1 cellular context compared by ENCODE assay signal in genomic region chr6:31958741-31959739, GRCh38.
TF ChIP-seq lines count a peak whose summit lies in the region.

NELFE (minus strand) TSS chr6:31958971; CDS start chr6:31958446, 525 bp downstream.
SKIC2 (plus strand) TSS chr6:31959175; CDS start chr6:31959193, 18 bp downstream.

TF ChIP-seq in HepG2, 621 proteins besides CTCF, POLR2A, EP300 and RAD21 (continued from another document and continues in another):
- TF ChIP-seq, protein P1, sequence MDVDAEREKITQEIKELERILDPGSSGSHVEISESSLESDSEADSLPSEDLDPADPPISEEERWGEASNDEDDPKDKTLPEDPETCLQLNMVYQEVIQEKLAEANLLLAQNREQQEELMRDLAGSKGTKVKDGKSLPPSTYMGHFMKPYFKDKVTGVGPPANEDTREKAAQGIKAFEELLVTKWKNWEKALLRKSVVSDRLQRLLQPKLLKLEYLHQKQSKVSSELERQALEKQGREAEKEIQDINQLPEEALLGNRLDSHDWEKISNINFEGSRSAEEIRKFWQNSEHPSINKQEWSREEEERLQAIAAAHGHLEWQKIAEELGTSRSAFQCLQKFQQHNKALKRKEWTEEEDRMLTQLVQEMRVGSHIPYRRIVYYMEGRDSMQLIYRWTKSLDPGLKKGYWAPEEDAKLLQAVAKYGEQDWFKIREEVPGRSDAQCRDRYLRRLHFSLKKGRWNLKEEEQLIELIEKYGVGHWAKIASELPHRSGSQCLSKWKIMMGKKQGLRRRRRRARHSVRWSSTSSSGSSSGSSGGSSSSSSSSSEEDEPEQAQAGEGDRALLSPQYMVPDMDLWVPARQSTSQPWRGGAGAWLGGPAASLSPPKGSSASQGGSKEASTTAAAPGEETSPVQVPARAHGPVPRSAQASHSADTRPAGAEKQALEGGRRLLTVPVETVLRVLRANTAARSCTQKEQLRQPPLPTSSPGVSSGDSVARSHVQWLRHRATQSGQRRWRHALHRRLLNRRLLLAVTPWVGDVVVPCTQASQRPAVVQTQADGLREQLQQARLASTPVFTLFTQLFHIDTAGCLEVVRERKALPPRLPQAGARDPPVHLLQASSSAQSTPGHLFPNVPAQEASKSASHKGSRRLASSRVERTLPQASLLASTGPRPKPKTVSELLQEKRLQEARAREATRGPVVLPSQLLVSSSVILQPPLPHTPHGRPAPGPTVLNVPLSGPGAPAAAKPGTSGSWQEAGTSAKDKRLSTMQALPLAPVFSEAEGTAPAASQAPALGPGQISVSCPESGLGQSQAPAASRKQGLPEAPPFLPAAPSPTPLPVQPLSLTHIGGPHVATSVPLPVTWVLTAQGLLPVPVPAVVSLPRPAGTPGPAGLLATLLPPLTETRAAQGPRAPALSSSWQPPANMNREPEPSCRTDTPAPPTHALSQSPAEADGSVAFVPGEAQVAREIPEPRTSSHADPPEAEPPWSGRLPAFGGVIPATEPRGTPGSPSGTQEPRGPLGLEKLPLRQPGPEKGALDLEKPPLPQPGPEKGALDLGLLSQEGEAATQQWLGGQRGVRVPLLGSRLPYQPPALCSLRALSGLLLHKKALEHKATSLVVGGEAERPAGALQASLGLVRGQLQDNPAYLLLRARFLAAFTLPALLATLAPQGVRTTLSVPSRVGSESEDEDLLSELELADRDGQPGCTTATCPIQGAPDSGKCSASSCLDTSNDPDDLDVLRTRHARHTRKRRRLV (CRISPR knock-in tag; IDR thresholded peaks at IDR 0.05), result 0 out of 2 replicates have a peak, but pooled peaks have one; percentile 61
- TF ChIP-seq ZNF275 (CRISPR knock-in tag; IDR thresholded peaks at IDR 0.05; ENCODE audit: borderline replicate concordance) (peak; percentile 69; the same call in 1 of the 2 replicates), ZNF614 (CRISPR knock-in tag; IDR thresholded peaks at IDR 0.05; ENCODE audit: borderline replicate concordance) (no peak; the same call in 1 of the 2 replicates), ZNF777 (CRISPR knock-in tag; IDR thresholded peaks at IDR 0.05) (peak; percentile 90), ZNF230 (CRISPR knock-in tag; IDR thresholded peaks at IDR 0.05) (peak; percentile 91), ZNF33B (CRISPR knock-in tag; IDR thresholded peaks at IDR 0.05) (no peak; the same call in 1 of the 2 replicates), ZNF317 (CRISPR knock-in tag; IDR thresholded peaks at IDR 0.05) (no peak), STAT5B (CRISPR knock-in tag; IDR thresholded peaks at IDR 0.05) (no peak), ZNF580 (CRISPR knock-in tag; IDR thresholded peaks at IDR 0.05; ENCODE audit: borderline replicate concordance, low read depth) (0 out of 2 replicates have a peak, but pooled peaks have one; percentile 84), SPEN (CRISPR knock-in tag; IDR thresholded peaks at IDR 0.05; ENCODE audit: low read depth) (peak; percentile 99), ZNF143 (CRISPR knock-in tag; IDR thresholded peaks at IDR 0.05) (peak; percentile 78), ZNF615 (CRISPR knock-in tag; IDR thresholded peaks at IDR 0.05; ENCODE audit: borderline replicate concordance) (0 out of 2 replicates have a peak, but pooled peaks have one; percentile 32), ZNF101 (CRISPR knock-in tag; IDR thresholded peaks at IDR 0.05; ENCODE audit: borderline replicate concordance, low read depth) (no peak), ZFP91 (CRISPR knock-in tag; IDR thresholded peaks at IDR 0.05; ENCODE audit: borderline replicate concordance) (peak; percentile 97), ZNF44 (CRISPR knock-in tag; IDR thresholded peaks at IDR 0.05) (peak; percentile 79; the same call in 1 of the 2 replicates), ZNF138 (CRISPR knock-in tag; IDR thresholded peaks at IDR 0.05; ENCODE audit: low read depth) (0 out of 2 replicates have a peak, but pooled peaks have one; percentile 41), GABPA (IDR thresholded peaks at IDR 0.05; ENCODE audit: low read depth, low read length) (peak; percentile 91), GABPA (CRISPR knock-in tag; IDR thresholded peaks at IDR 0.05; ENCODE audit: low read depth) (peak; percentile 96), SOX6 (IDR thresholded peaks at IDR 0.05) (no peak), SOX6 (CRISPR knock-in tag; IDR thresholded peaks at IDR 0.05) (peak; percentile 83), SP2 (CRISPR knock-in tag; IDR thresholded peaks at IDR 0.05) (peak; percentile 86), ZNF30 (CRISPR knock-in tag; IDR thresholded peaks at IDR 0.05) (no peak), ZNF770 (CRISPR knock-in tag; IDR thresholded peaks at IDR 0.05) (no peak), RARG (CRISPR knock-in tag; IDR thresholded peaks at IDR 0.05; ENCODE audit: low read depth) (no peak), SMARCE1 (IDR thresholded peaks at IDR 0.05; ENCODE audit: borderline replicate concordance) (no peak), ZNF703 (CRISPR knock-in tag; IDR thresholded peaks at IDR 0.05; ENCODE audit: borderline replicate concordance) (peak; percentile 12; the same call in 1 of the 2 replicates), KAT8 (CRISPR knock-in tag; IDR thresholded peaks at IDR 0.05) (peak; percentile 100), KLF15 (CRISPR knock-in tag; IDR thresholded peaks at IDR 0.05; ENCODE audit: borderline replicate concordance) (peak; percentile 60; the same call in 1 of the 2 replicates), SATB2 (CRISPR knock-in tag; IDR thresholded peaks at IDR 0.05) (0 out of 2 replicates have a peak, but pooled peaks have one; percentile 74), ZNF12 (CRISPR knock-in tag; IDR thresholded peaks at IDR 0.05) (0 out of 2 replicates have a peak, but pooled peaks have one; percentile 6), ZNF343 (CRISPR knock-in tag; IDR thresholded peaks at IDR 0.05) (no peak), ZNF598 (CRISPR knock-in tag; IDR thresholded peaks at IDR 0.05; ENCODE audit: borderline replicate concordance) (peak; percentile 83; the same call in 1 of the 2 replicates), AGO2 (optimal IDR thresholded peaks at IDR 0.05; ENCODE audit: low read depth, low read length) (peak; percentile 87), ZBTB2 (CRISPR knock-in tag; IDR thresholded peaks at IDR 0.05; ENCODE audit: low read depth) (peak; percentile 90), ZNF549 (CRISPR knock-in tag; IDR thresholded peaks at IDR 0.05) (no peak), PITX1 (CRISPR knock-in tag; IDR thresholded peaks at IDR 0.05) (peak; percentile 89; the same call in 1 of the 2 replicates), ZNF589 (CRISPR knock-in tag; conservative IDR thresholded peaks at IDR 0.05) (no peak; the same call in 1 of the 2 replicates), REXO4 (CRISPR knock-in tag; IDR thresholded peaks at IDR 0.05; ENCODE audit: borderline replicate concordance) (no peak), ZNF605 (CRISPR knock-in tag; IDR thresholded peaks at IDR 0.05) (no peak; the same call in 1 of the 2 replicates), GATA4 (IDR thresholded peaks at IDR 0.05; ENCODE audit: borderline replicate concordance, low read depth) (no peak), ZNF362 (CRISPR knock-in tag; IDR thresholded peaks at IDR 0.05; ENCODE audit: borderline replicate concordance) (peak; percentile 10; the same call in 1 of the 2 replicates), ZFP36L2 (CRISPR knock-in tag; IDR thresholded peaks at IDR 0.05) (no peak), MIER2 (CRISPR knock-in tag; IDR thresholded peaks at IDR 0.05) (no peak; the same call in 1 of the 2 replicates), TERF1 (CRISPR knock-in tag; IDR thresholded peaks at IDR 0.05) (no peak), CCAR2 (optimal IDR thresholded peaks at IDR 0.05; ENCODE audit: low read depth, low read length) (no peak), MXD3 (CRISPR knock-in tag; IDR thresholded peaks at IDR 0.05) (peak; percentile 85; the same call in 1 of the 2 replicates)
- TF ChIP-seq, protein P2, sequence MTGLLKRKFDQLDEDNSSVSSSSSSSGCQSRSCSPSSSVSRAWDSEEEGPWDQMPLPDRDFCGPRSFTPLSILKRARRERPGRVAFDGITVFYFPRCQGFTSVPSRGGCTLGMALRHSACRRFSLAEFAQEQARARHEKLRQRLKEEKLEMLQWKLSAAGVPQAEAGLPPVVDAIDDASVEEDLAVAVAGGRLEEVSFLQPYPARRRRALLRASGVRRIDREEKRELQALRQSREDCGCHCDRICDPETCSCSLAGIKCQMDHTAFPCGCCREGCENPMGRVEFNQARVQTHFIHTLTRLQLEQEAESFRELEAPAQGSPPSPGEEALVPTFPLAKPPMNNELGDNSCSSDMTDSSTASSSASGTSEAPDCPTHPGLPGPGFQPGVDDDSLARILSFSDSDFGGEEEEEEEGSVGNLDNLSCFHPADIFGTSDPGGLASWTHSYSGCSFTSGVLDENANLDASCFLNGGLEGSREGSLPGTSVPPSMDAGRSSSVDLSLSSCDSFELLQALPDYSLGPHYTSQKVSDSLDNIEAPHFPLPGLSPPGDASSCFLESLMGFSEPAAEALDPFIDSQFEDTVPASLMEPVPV (CRISPR knock-in tag; IDR thresholded peaks at IDR 0.05), result no peak; the same call in 1 of the 2 replicates
- TF ChIP-seq, protein P3, sequence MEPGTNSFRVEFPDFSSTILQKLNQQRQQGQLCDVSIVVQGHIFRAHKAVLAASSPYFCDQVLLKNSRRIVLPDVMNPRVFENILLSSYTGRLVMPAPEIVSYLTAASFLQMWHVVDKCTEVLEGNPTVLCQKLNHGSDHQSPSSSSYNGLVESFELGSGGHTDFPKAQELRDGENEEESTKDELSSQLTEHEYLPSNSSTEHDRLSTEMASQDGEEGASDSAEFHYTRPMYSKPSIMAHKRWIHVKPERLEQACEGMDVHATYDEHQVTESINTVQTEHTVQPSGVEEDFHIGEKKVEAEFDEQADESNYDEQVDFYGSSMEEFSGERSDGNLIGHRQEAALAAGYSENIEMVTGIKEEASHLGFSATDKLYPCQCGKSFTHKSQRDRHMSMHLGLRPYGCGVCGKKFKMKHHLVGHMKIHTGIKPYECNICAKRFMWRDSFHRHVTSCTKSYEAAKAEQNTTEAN (CRISPR knock-in tag; conservative IDR thresholded peaks at IDR 0.05), result no peak; the same call in 1 of the 2 replicates
